In genomic region chr3:154898916-154899315, GRCh38 we compare ENCODE assay signal across 18 cellular contexts.
"Had no signal": no experiment of that assay in that cellular context is flagged by ENCODE, and none has a peak within 500 bp of the region (broad histone marks: within the 10 kb centered on the region; RNA-seq: fewer than 3 reads in every experiment).

No MANE protein-coding gene starts in this region.

- H3K9me3 ChIP-seq: adrenal gland, colonic mucosa, thoracic aorta, upper lobe of right lung had no signal

- H3K27ac ChIP-seq: adrenal gland, colonic mucosa, thoracic aorta, upper lobe of right lung, VCaP had no signal

- H3K27me3 ChIP-seq: adrenal gland, colonic mucosa, upper lobe of right lung had no signal

- H3K4me3 Mint-ChIP-seq: activated naive CD4-positive, alpha-beta T cell treated with anti-CD3 and anti-CD28 coated beads, Interleukin-2, amount 10 ng/mL, durations not matched to agents 7 days and 5 days; nephron; stimulated activated naive CD8-positive, alpha-beta T cell treated with anti-CD3 and anti-CD28 coated beads, Interleukin-15, amount 100 ng/mL, for 72 hours had no signal

- H3K36me3 Mint-ChIP-seq: activated naive CD4-positive, alpha-beta T cell treated with anti-CD3 and anti-CD28 coated beads, Interleukin-2, amount 10 ng/mL, durations not matched to agents 7 days and 5 days had no signal

- H3K27me3 Mint-ChIP-seq: activated naive CD4-positive, alpha-beta T cell treated with anti-CD3 and anti-CD28 coated beads, Interleukin-2, amount 10 ng/mL, durations not matched to agents 7 days and 5 days; progenitor cell of endocrine pancreas; stimulated activated naive CD8-positive, alpha-beta T cell treated with anti-CD3 and anti-CD28 coated beads, Interleukin-15, amount 100 ng/mL, for 72 hours had no signal

- H3K4me1 ChIP-seq: adrenal gland, colonic mucosa, upper lobe of right lung had no signal

- DNase-seq: activated CD4-positive, alpha-beta T cell treated with anti-CD3 and anti-CD28 coated beads for 1 hour; activated CD4-positive, alpha-beta T cell treated with anti-CD3 and anti-CD28 coated beads, Interleukin-2, amount 50 U/mL, for 48 hours; activated naive CD4-positive, alpha-beta T cell treated with anti-CD3 and anti-CD28 coated beads, Interleukin-2, amount 10 ng/mL, durations not matched to agents 7 days and 5 days; adrenal gland; caudate nucleus; colonic mucosa; head of caudate nucleus; nucleus accumbens; right cardiac atrium; stimulated activated naive CD8-positive, alpha-beta T cell treated with anti-CD3 and anti-CD28 coated beads, Interleukin-15, amount 100 ng/mL, for 72 hours; T-helper 1 cell; T1000; upper lobe of right lung had no signal

- H3K4me1 Mint-ChIP-seq: activated naive CD4-positive, alpha-beta T cell treated with anti-CD3 and anti-CD28 coated beads, Interleukin-2, amount 10 ng/mL, durations not matched to agents 7 days and 5 days; nephron; stimulated activated naive CD8-positive, alpha-beta T cell treated with anti-CD3 and anti-CD28 coated beads, Interleukin-15, amount 100 ng/mL, for 72 hours had no signal

- H3K4me3 ChIP-seq: adrenal gland, colonic mucosa, thoracic aorta, upper lobe of right lung had no signal

- H3K27ac Mint-ChIP-seq: activated naive CD4-positive, alpha-beta T cell treated with anti-CD3 and anti-CD28 coated beads, Interleukin-2, amount 10 ng/mL, durations not matched to agents 7 days and 5 days; nephron; progenitor cell of endocrine pancreas; stimulated activated naive CD8-positive, alpha-beta T cell treated with anti-CD3 and anti-CD28 coated beads, Interleukin-15, amount 100 ng/mL, for 72 hours had no signal

- ATAC-seq: esophagus mucosa; stimulated activated naive CD8-positive, alpha-beta T cell treated with anti-CD3 and anti-CD28 coated beads, Interleukin-15, amount 100 ng/mL, for 72 hours; upper lobe of right lung had no signal

- H3K36me3 ChIP-seq: adrenal gland, colonic mucosa, thoracic aorta, upper lobe of right lung had no signal
